24 cellular contexts compared by ENCODE assay signal in genomic region chr7:113294750-113295149, GRCh38.
DNase-seq lines count a peak whose midpoint lies in the region; ATAC-seq, FAIRE-seq and TF ChIP-seq lines count a peak whose summit lies in the region.
"Had no signal": no experiment of that assay in that cellular context is flagged by ENCODE, and none has a peak within 500 bp of the region (broad histone marks: within the 10 kb centered on the region; RNA-seq: fewer than 3 reads in every experiment).

No MANE protein-coding gene starts in this region.

- no peak overlapping the region for H3K4me3 ChIP-seq in astrocyte (ENCODE audit: insufficient read depth, low read depth, low read length)
- H3K4me3 ChIP-seq in neural progenitor cell, result no peak overlapping the region
- H3K4me3 ChIP-seq: BLaER1 had no signal

- H3K4me1 Mint-ChIP-seq in astrocyte (ENCODE audit: low read depth, unreplicated experiment), result no peaks in the 10 kb centered on the region
- no peaks in the 10 kb centered on the region for H3K4me1 Mint-ChIP-seq in neural progenitor cell
- H3K4me1 Mint-ChIP-seq in stimulated activated memory B cell treated with anti-CD40 and anti-IgM and Interleukin-4, amounts not matched to agents 10 μg/mL and 1 μg/mL and 100 μg/mL, for 72 hours, result no peaks in the 10 kb centered on the region
- no peaks in the 10 kb centered on the region for H3K4me1 Mint-ChIP-seq in CD14-positive monocyte
- H3K4me1 Mint-ChIP-seq: B cell; CD8-positive, alpha-beta memory T cell had no signal

- no peaks in the 10 kb centered on the region for H3F3A ChIP-seq in neural progenitor cell (ENCODE audit: low read depth)

- no peaks in the 10 kb centered on the region for H3K9me3 ChIP-seq in astrocyte (ENCODE audit: insufficient read depth, low read depth, low read length)
- H3K9me3 ChIP-seq in neural progenitor cell (ENCODE audit: low read depth), result no peaks in the 10 kb centered on the region
- H3K9me3 ChIP-seq: BLaER1 had no signal

- no peaks in the 10 kb centered on the region for H3K79me2 ChIP-seq in astrocyte (ENCODE audit: insufficient read depth, low read length)
- no peaks in the 10 kb centered on the region for H3K79me2 ChIP-seq in neural progenitor cell (ENCODE audit: low read depth)

- no peak overlapping the region for H3K4me2 ChIP-seq in astrocyte (ENCODE audit: low read length)
- H3K4me2 ChIP-seq in neural progenitor cell, result no peak overlapping the region
- H3K4me2 ChIP-seq: BLaER1 had no signal

- H3K4me3 Mint-ChIP-seq in astrocyte (ENCODE audit: unreplicated experiment) (no peak overlapping the region), neural progenitor cell (no peak overlapping the region), CD14-positive monocyte (no peak overlapping the region)
- H3K4me3 Mint-ChIP-seq in stimulated activated memory B cell treated with anti-CD40 and anti-IgM and Interleukin-4, amounts not matched to agents 10 μg/mL and 1 μg/mL and 100 μg/mL, for 72 hours, result no peak overlapping the region
- H3K4me3 Mint-ChIP-seq: B cell; CD4-positive, alpha-beta T cell; CD8-positive, alpha-beta memory T cell had no signal

- H2AFZ ChIP-seq in astrocyte (ENCODE audit: low read depth, low read length), result no peak overlapping the region
- H2AFZ ChIP-seq in neural progenitor cell (replicated peaks), result no peak overlapping the region

- TF ChIP-seq CTCF in astrocyte (IDR thresholded peaks at IDR 0.05; ENCODE audit: insufficient read depth, low read depth, low read length), result no peak
- no peak for TF ChIP-seq CTCF in neural progenitor cell (IDR thresholded peaks at IDR 0.05)
- no peak for TF ChIP-seq CTCF in CD14-positive monocyte (IDR thresholded peaks at IDR 0.05)

- H3K4me1 ChIP-seq in astrocyte (ENCODE audit: insufficient read depth, low read length), result no peaks in the 10 kb centered on the region
- H3K4me1 ChIP-seq in neural progenitor cell, result peaks cover 6% of the 10 kb centered on the region
- H3K4me1 ChIP-seq: BLaER1 had no signal

- intact Hi-C loops in left ventricle myocardium superior (cut with micrococcal nuclease), result no loop called here
- intact Hi-C loops in CD14-positive monocyte (cut with micrococcal nuclease), result no loop called here

- H3K36me3 ChIP-seq in astrocyte (ENCODE audit: insufficient read depth, low read length) (no peaks in the 10 kb centered on the region), neural progenitor cell (no peaks in the 10 kb centered on the region)
- H3K36me3 ChIP-seq: BLaER1 had no signal

- H3K9ac ChIP-seq in astrocyte (ENCODE audit: low read length), result no peak overlapping the region
- no peak overlapping the region for H3K9ac ChIP-seq in neural progenitor cell
- H3K9ac ChIP-seq: BLaER1 had no signal

- H4K20me1 ChIP-seq in astrocyte (ENCODE audit: insufficient read depth, low read length), result no peaks in the 10 kb centered on the region
- H4K20me1 ChIP-seq in neural progenitor cell (ENCODE audit: low read depth), result no peaks in the 10 kb centered on the region
- H4K20me1 ChIP-seq: BLaER1 had no signal

- FAIRE-seq in astrocyte (lab: Jason Lieb, UNC), result no peak
- FAIRE-seq: A204.1, D721Med, GM12892 had no signal

- H3K27ac Mint-ChIP-seq in astrocyte (ENCODE audit: unreplicated experiment) (peak overlapping the region; percentile 26), neural progenitor cell (peak overlapping the region; percentile 33), CD14-positive monocyte (no peak overlapping the region)
- no peak overlapping the region for H3K27ac Mint-ChIP-seq in stimulated activated memory B cell treated with anti-CD40 and anti-IgM and Interleukin-4, amounts not matched to agents 10 μg/mL and 1 μg/mL and 100 μg/mL, for 72 hours
- H3K27ac Mint-ChIP-seq: B cell; CD4-positive, alpha-beta T cell had no signal

- H3K9me3 Mint-ChIP-seq in astrocyte (ENCODE audit: unreplicated experiment) (no peaks in the 10 kb centered on the region), neural progenitor cell (peaks cover 3% of the 10 kb centered on the region), CD14-positive monocyte (peaks cover 0 to under 1% (median 0%) of the 10 kb centered on the region in 7 donors)
- H3K9me3 Mint-ChIP-seq in stimulated activated memory B cell treated with anti-CD40 and anti-IgM and Interleukin-4, amounts not matched to agents 10 μg/mL and 1 μg/mL and 100 μg/mL, for 72 hours, result no peaks in the 10 kb centered on the region
- H3K9me3 Mint-ChIP-seq: CD4-positive, alpha-beta T cell; CD8-positive, alpha-beta memory T cell had no signal

- DNase-seq in ELF-1 (ENCODE audit: low read depth, low spot score), result peak; percentile 12
- no peak for DNase-seq in astrocyte (ENCODE audit: low read depth)
- DNase-seq in neural progenitor cell (ENCODE audit: low spot score), result no peak
- DNase-seq in left ventricle myocardium superior, result no peak
- no peak for DNase-seq in NOMO-1 treated with DMSO at 0.1 percent for 48 hours (lab: John Stamatoyannopoulos, UW; ENCODE audit: unreplicated experiment)
- DNase-seq in NCI-H1930 (lab: John Stamatoyannopoulos, UW), result no peak
- no peak for DNase-seq in CD14-positive monocyte (ENCODE audit: low spot score)
- DNase-seq: CD4-positive, alpha-beta T cell; CD8-positive, alpha-beta memory T cell; DMS 273 treated with DMSO at 0.1 percent for 48 hours; DMS79; EL; GF-D8; GOT3; H7 had no signal

- H3K36me3 Mint-ChIP-seq in astrocyte (ENCODE audit: low read depth, unreplicated experiment) (no peaks in the 10 kb centered on the region), neural progenitor cell (no peaks in the 10 kb centered on the region), CD14-positive monocyte (no peaks in the 10 kb centered on the region)
- H3K36me3 Mint-ChIP-seq in stimulated activated memory B cell treated with anti-CD40 and anti-IgM and Interleukin-4, amounts not matched to agents 10 μg/mL and 1 μg/mL and 100 μg/mL, for 72 hours, result no peaks in the 10 kb centered on the region
- H3K36me3 Mint-ChIP-seq: CD8-positive, alpha-beta memory T cell had no signal

- peaks cover 2% of the 10 kb centered on the region for H3K27me3 Mint-ChIP-seq in astrocyte (ENCODE audit: low read depth, unreplicated experiment)
- no peaks in the 10 kb centered on the region for H3K27me3 Mint-ChIP-seq in neural progenitor cell (ENCODE audit: insufficient read depth, low read depth)
- no peaks in the 10 kb centered on the region for H3K27me3 Mint-ChIP-seq in stimulated activated memory B cell treated with anti-CD40 and anti-IgM and Interleukin-4, amounts not matched to agents 10 μg/mL and 1 μg/mL and 100 μg/mL, for 72 hours
- peaks cover 0 to 1% (median 0%) of the 10 kb centered on the region in 3 donors for H3K27me3 Mint-ChIP-seq in CD14-positive monocyte (ENCODE audit: low read depth in 3 of 3)
- H3K27me3 Mint-ChIP-seq: B cell; CD4-positive, alpha-beta T cell; CD8-positive, alpha-beta memory T cell had no signal

- ATAC-seq in stimulated activated memory B cell treated with anti-CD40 and anti-IgM and Interleukin-4, amounts not matched to agents 10 μg/mL and 1 μg/mL and 100 μg/mL, for 72 hours, result peak; percentile 3
- no peak for ATAC-seq in left ventricle myocardium superior
- ATAC-seq: HCT116 had no signal

- H3K27me3 ChIP-seq in astrocyte (ENCODE audit: insufficient read depth, low read length) (no peaks in the 10 kb centered on the region), neural progenitor cell (no peaks in the 10 kb centered on the region)
- H3K27me3 ChIP-seq: BLaER1 had no signal

- H3K27ac ChIP-seq in astrocyte (ENCODE audit: low read depth, low read length) (no peak overlapping the region), neural progenitor cell (no peak overlapping the region)
- H3K27ac ChIP-seq: 22Rv1, BLaER1, C4-2B had no signal

Comparison
In these comparisons a context has a peak if more than half of its experiments do, and no peak if none do; other contexts are left out.
1. H3K27ac Mint-ChIP-seq: peak in astrocyte (single experiment) and neural progenitor cell (single experiment); none in stimulated activated memory B cell treated with anti-CD40 and anti-IgM and Interleukin-4, amounts not matched to agents 10 μg/mL and 1 μg/mL and 100 μg/mL, for 72 hours (single experiment) and CD14-positive monocyte (0 of 7).